ENCODE assay signal across 16 cellular contexts in the genomic region with DNA sequence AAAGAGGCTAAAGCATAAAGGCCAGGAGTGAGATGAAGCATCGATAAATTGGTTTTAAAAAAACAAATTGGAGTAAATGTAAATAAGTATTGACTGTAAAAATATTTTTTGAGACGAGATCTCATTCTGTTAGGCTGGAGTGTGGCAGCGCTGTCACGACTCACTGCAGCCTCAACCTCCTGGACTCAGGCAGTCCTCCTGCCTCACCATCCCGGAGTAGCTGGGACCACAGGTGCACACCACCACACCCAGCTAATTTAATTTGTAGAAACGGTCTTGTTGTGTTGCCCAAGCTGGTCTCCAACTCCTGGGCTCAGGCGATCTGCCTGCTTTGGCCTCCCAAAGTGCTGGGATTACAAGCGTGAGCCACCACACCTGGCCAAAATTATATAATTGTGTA. TPM values are rescaled to one million over a fixed set of nuclear protein-coding genes. Genes with fewer than 3 reads are reported as not detected.
DNase-seq lines count a peak whose midpoint lies in the region; ATAC-seq, FAIRE-seq and TF ChIP-seq lines count a peak whose summit lies in the region.
"Had no signal": no experiment of that assay in that cellular context is flagged by ENCODE, and none has a peak within 500 bp of the region (broad histone marks: within the 10 kb centered on the region; RNA-seq: fewer than 3 reads in every experiment).

No MANE protein-coding gene starts in this region.

- no peak for ATAC-seq in activated T-cell treated with anti-CD3 and anti-CD28 coated beads, Interleukin-2, amount 50 U/mL, for 4 hours
- ATAC-seq in GM12878 (no peak), gastrocnemius medialis (no peak), HG03175 (IDR thresholded peaks at IDR 0.05; ENCODE audit: unreplicated experiment) (no peak), GM21381 (IDR thresholded peaks at IDR 0.05; ENCODE audit: unreplicated experiment) (no peak)

- TF ChIP-seq EP300 in Ishikawa (IDR thresholded peaks at IDR 0.05; ENCODE audit: borderline replicate concordance): no peak; the same call in 1 of the 2 replicates
- no peak for TF ChIP-seq EP300 in GM12878 (IDR thresholded peaks at IDR 0.05; ENCODE audit: borderline replicate concordance in 1 of 2, control insufficient read depth in 1 of 2, low read depth in 2 of 2, low read length in 2 of 2)

- no TSS peak for BruUV-seq in GM12878 (replicated peaks; lab: Mats Ljungman, UMichigan)

- H3K4me2 ChIP-seq in GM12878 (ENCODE audit: control insufficient read depth, insufficient read depth): no peak overlapping the region

- peaks cover 4% of the 10 kb centered on the region; the same call in 1 of the 2 replicates for H3K4me1 ChIP-seq in GM12878 (ENCODE audit: control insufficient read depth, insufficient read depth, low read length)
- peaks cover 36 to 38% of the 10 kb centered on the region in 2 donors for H3K4me1 ChIP-seq in gastrocnemius medialis

- peaks cover 0 to 6% of the 10 kb centered on the region in 2 experiments; a peak in 2 of 4 replicates for H3K36me3 ChIP-seq in GM12878 (ENCODE audit: control insufficient read depth in 2 of 2, insufficient read depth in 2 of 2, low read length in 1 of 2)
- peaks cover 0 to 14% of the 10 kb centered on the region in 2 donors for H3K36me3 ChIP-seq in gastrocnemius medialis

- H3K27ac ChIP-seq in GM12878 (ENCODE audit: control insufficient read depth, insufficient read depth) (no peak overlapping the region), gastrocnemius medialis (peak overlapping the region; percentile 0 to 58 (median 34))
- H3K27ac ChIP-seq: parathyroid adenoma had no signal

- in situ Hi-C loops in GM12878 (cut with MboI): no loop called here
- in situ Hi-C loops in gastrocnemius medialis (cut with MboI; ENCODE audit: low sequenced_read_pairs in 4 of 4): loop anchor here in 2 of 4 donors (25.0 kb wide), 2 partner anchors 320 to 1005 kb away; partner anchors contain the start of gene HOXA11 (in 2 of the 2)

- TF ChIP-seq POLR2A in GM12878 (IDR thresholded peaks at IDR 0.05; ENCODE audit: low read depth, low read length) (no peak; the same call in 1 of the 2 replicates), gastrocnemius medialis (IDR thresholded peaks at IDR 0.05) (no peak)

- H3K27me3 ChIP-seq in GM12878 (replicated peaks in 1 of 2; ENCODE audit: control insufficient read depth in 2 of 2, insufficient read depth in 2 of 2, low read length in 1 of 2): no peaks in the 10 kb centered on the region
- H3K27me3 ChIP-seq in gastrocnemius medialis: no peaks in the 10 kb centered on the region
- H3K27me3 ChIP-seq: tibial nerve had no signal

- no peak for FAIRE-seq in GM12878 (lab: Jason Lieb, UNC)

- no peak overlapping the region for H2AFZ ChIP-seq in GM12878 (ENCODE audit: control insufficient read depth, low read depth, low read length)
- H2AFZ ChIP-seq: parathyroid adenoma had no signal

- peaks cover 79% of the 10 kb centered on the region for H3K4me1 Mint-ChIP-seq in activated T-cell treated with anti-CD3 and anti-CD28 coated beads, Interleukin-2, amount 50 U/mL, for 24 hours (ENCODE audit: low read depth)
- peaks cover 52% of the 10 kb centered on the region for H3K4me1 Mint-ChIP-seq in activated T-cell treated with anti-CD3 and anti-CD28 coated beads, Interleukin-2, amount 50 U/mL, for 4 hours (ENCODE audit: low read depth)

- intact Hi-C loops in GM12878 (cut with micrococcal nuclease; ENCODE audit: unreplicated experiment) (no loop called here), gastrocnemius medialis (cut with DNase I; ENCODE audit: low total_unique reads) (no loop called here)

- 66% methylated on average over 8 of the region's 8 CpGs for WGBS in GM12878 (ENCODE audit: insufficient coverage, insufficient replicate concordance, low lambda C conversion rate, missing lambda C conversion rate)

- no peaks in the 10 kb centered on the region for H3K9me3 Mint-ChIP-seq in activated T-cell treated with anti-CD3 and anti-CD28 coated beads, Interleukin-2, amount 50 U/mL, for 24 hours
- no peaks in the 10 kb centered on the region for H3K9me3 Mint-ChIP-seq in activated T-cell treated with anti-CD3 and anti-CD28 coated beads, Interleukin-2, amount 50 U/mL, for 4 hours
- H3K9me3 Mint-ChIP-seq: activated T-helper 1 cell treated with anti-CD3 and anti-CD28 coated beads, Interleukin-12 subunit alpha, Interleukin-12 subunit beta, Interleukin-2, Interleukin-4 antibody, amounts not matched to agents 30 ng/mL and 10 ng/mL and 1 ng/mL, durations not matched to agents 14 hours and 24 hours and 36 hours had no signal

- H3K36me3 Mint-ChIP-seq in activated T-cell treated with anti-CD3 and anti-CD28 coated beads, Interleukin-2, amount 50 U/mL, for 24 hours (ENCODE audit: low read depth): peaks cover 93% of the 10 kb centered on the region
- H3K36me3 Mint-ChIP-seq in activated T-cell treated with anti-CD3 and anti-CD28 coated beads, Interleukin-2, amount 50 U/mL, for 4 hours (ENCODE audit: insufficient read depth): peaks cover 36% of the 10 kb centered on the region

- TF ChIP-seq RAD21 in Ishikawa (IDR thresholded peaks at IDR 0.05; ENCODE audit: low read depth): no peak
- TF ChIP-seq RAD21 in GM12878 (IDR thresholded peaks at IDR 0.05; ENCODE audit: insufficient read depth, low read depth, low read length): no peak

- H4K20me1 ChIP-seq in GM12878 (ENCODE audit: control insufficient read depth, insufficient read depth): no peaks in the 10 kb centered on the region

- H3K79me2 ChIP-seq in GM12878 (ENCODE audit: control insufficient read depth, insufficient read depth, low read length): no peaks in the 10 kb centered on the region
- H3K79me2 ChIP-seq: parathyroid adenoma had no signal

- POLR2A ChIA-PET in GM12878 (lab: Charles Lee): interaction anchor here (1.0 to 4.7 kb wide), 4 partner anchors 9 to 16 kb away, joined by 3 to 25 read pairs (median 13); no protein-coding TSS in a partner anchor

- H3K9me3 ChIP-seq in GM12878 (replicated peaks; ENCODE audit: control insufficient read depth, insufficient read depth, low read length): no peaks in the 10 kb centered on the region
- no peaks in the 10 kb centered on the region for H3K9me3 ChIP-seq in gastrocnemius medialis
- H3K9me3 ChIP-seq: tibial nerve had no signal

- TF ChIP-seq CTCF in GM12878 (IDR thresholded peaks at IDR 0.05 in 2 of 3, conservative IDR thresholded peaks at IDR 0.05 in 1 of 3; ENCODE audit: control insufficient read depth in 2 of 3, extremely low read depth in 1 of 3, insufficient read depth in 1 of 3, low read depth in 3 of 3, low read length in 3 of 3) (no peak), gastrocnemius medialis (IDR thresholded peaks at IDR 0.05 in 4 of 5, conservative IDR thresholded peaks at IDR 0.05 in 1 of 5) (no peak)

- peak overlapping the region; percentile 90 for H3K27ac Mint-ChIP-seq in activated T-cell treated with anti-CD3 and anti-CD28 coated beads, Interleukin-2, amount 50 U/mL, for 24 hours

- CTCF ChIA-PET in GM12878 (lab: Yijun Ruan, JAX): interaction anchor here (0.8 to 5.7 kb wide), 4 partner anchors 9 to 91 kb away, joined by 3 to 25 read pairs (median 4); partner anchors contain the start of gene NFE2L3

- no peak overlapping the region for H3K4me3 Mint-ChIP-seq in activated T-cell treated with anti-CD3 and anti-CD28 coated beads, Interleukin-2, amount 50 U/mL, for 24 hours
- no peak overlapping the region for H3K4me3 Mint-ChIP-seq in activated T-cell treated with anti-CD3 and anti-CD28 coated beads, Interleukin-2, amount 50 U/mL, for 4 hours
- H3K4me3 Mint-ChIP-seq: activated T-helper 1 cell treated with anti-CD3 and anti-CD28 coated beads, Interleukin-12 subunit alpha, Interleukin-12 subunit beta, Interleukin-2, Interleukin-4 antibody, amounts not matched to agents 30 ng/mL and 10 ng/mL and 1 ng/mL, durations not matched to agents 14 hours and 24 hours and 36 hours had no signal

- H3K27me3 Mint-ChIP-seq in activated T-cell treated with anti-CD3 and anti-CD28 coated beads, Interleukin-2, amount 50 U/mL, for 24 hours: no peaks in the 10 kb centered on the region
- H3K27me3 Mint-ChIP-seq in activated T-cell treated with anti-CD3 and anti-CD28 coated beads, Interleukin-2, amount 50 U/mL, for 4 hours (ENCODE audit: low read depth): no peaks in the 10 kb centered on the region

- SMC1A ChIA-PET in GM12878 (lab: Charles Lee; ENCODE audit: uncharacterized antibody, unreplicated experiment): interaction anchor here (0.8 to 3.3 kb wide), 7 partner anchors 9 to 95 kb away, joined by 3 to 17 read pairs (median 4); no protein-coding TSS in a partner anchor

- H3K4me3 ChIP-seq in GM12878 (no peak overlapping the region), gastrocnemius medialis (no peak overlapping the region)
- H3K4me3 ChIP-seq: tibial nerve had no signal

- RAD21 ChIA-PET in GM12878 (lab: Charles Lee; ENCODE audit: unreplicated experiment): interaction anchor here (0.7 to 1.3 kb wide), 2 partner anchors 10 to 16 kb away, joined by 3 to 6 read pairs; no protein-coding TSS in a partner anchor

- no peak for DNase-seq in activated T-cell treated with anti-CD3 and anti-CD28 coated beads, Interleukin-2, amount 50 U/mL, for 24 hours
- DNase-seq in activated T-cell treated with anti-CD3 and anti-CD28 coated beads, Interleukin-2, amount 50 U/mL, for 4 hours: no peak
- DNase-seq in GM12878 (ENCODE audit: low read depth, low spot score): no peak
- no peak for DNase-seq in gastrocnemius medialis
- no peak for DNase-seq in NCI-H2029 treated with DMSO at 0.1 percent for 48 hours (lab: John Stamatoyannopoulos, UW)
- DNase-seq: activated CD4-positive, CD25-positive, alpha-beta regulatory T cell treated with anti-CD3 and anti-CD28 coated beads, Interleukin-2, amount 50 U/mL, for 72 hours; effector CD8-positive, alpha-beta T cell; foreskin fibroblast; NCI-H226; stimulated activated CD4-positive, alpha-beta T cell treated with anti-CD3 and anti-CD28 coated beads, Interleukin-15, amount 100 ng/mL, for 24 hours had no signal

- no peak overlapping the region for H3K9ac ChIP-seq in GM12878 (ENCODE audit: control insufficient read depth, insufficient read depth, low read length)
- H3K9ac ChIP-seq: parathyroid adenoma had no signal

RNA-seq across cellular contexts. Expression of gene HNRNPA2B1, which starts 17.8 kb away (rescaled TPM):
- total RNA-seq in activated T-cell treated with anti-CD3 and anti-CD28 coated beads, Interleukin-2, amount 50 U/mL, for 4 hours: 100 to 1,000 TPM; 912 to 975 (median 924) TPM
- total RNA-seq in GM12878 (2013; cell fraction: nucleolus; rRNA removed): 404 and 419 TPM in 2 replicates
- 295 and 319 TPM in 2 replicates for total RNA-seq in GM12878 (2014; rRNA removed)
- total RNA-seq in GM12878 (2014; rRNA removed; fragmentation: Illumina TruSeq; extraction: Trizol): 603 and 632 TPM in 2 replicates
- total RNA-seq in GM12878 (2021): 699 and 740 TPM in 2 replicates
- 532 TPM for polyA plus RNA-seq in GM12878 (2011; ENCODE audit: low read depth)
- polyA plus RNA-seq in GM12878 (2011; rRNA removed): 721 and 1,149 TPM in 2 replicates
- 265 and 307 TPM in 2 replicates for polyA plus RNA-seq in GM12878 (2011; cell fraction: cytosol; rRNA removed)
- polyA plus RNA-seq in GM12878 (2011; cell fraction: nucleus; rRNA removed): 577 and 864 TPM in 2 replicates
- polyA plus RNA-seq in GM12878 (2012): 686 TPM in 2 replicates
- 1,357 and 1,719 TPM in 2 replicates for polyA plus RNA-seq in GM12878 (2014; fragmentation: Illumina TruSeq; extraction: Trizol)
- 1,000 to 10,000 TPM in 1 of 2 experiments, 100 to 1,000 TPM in 1; 726 to 1,124 TPM for polyA plus RNA-seq in GM12878 (2014; fragmentation: Nextera tagmentation; extraction: Ambion mirVana)
- polyA plus RNA-seq in GM12878 (2014; rRNA removed): 1,063 and 1,240 TPM in 2 replicates
- 1,000 to 10,000 TPM; 1,359 to 1,396 TPM for polyA plus RNA-seq in GM12878 (2016; fragmentation: Nextera tagmentation; extraction: Ambion mirVana)
- polyA minus RNA-seq in GM12878 (2011; rRNA and poly(A)+ RNA removed): 198 and 212 TPM in 2 replicates
- polyA minus RNA-seq in GM12878 (2011; cell fraction: cytosol; rRNA and poly(A)+ RNA removed): 167 and 191 TPM in 2 replicates
- 133 and 235 TPM in 2 replicates for polyA minus RNA-seq in GM12878 (2011; cell fraction: nucleus; rRNA and poly(A)+ RNA removed)
- 100 to 1,000 TPM; 155 to 242 (median 166) TPM for total RNA-seq in gastrocnemius medialis

RNA-seq across cellular contexts. Expression of gene CBX3, which starts 18.8 kb away (rescaled TPM):
- 100 to 1,000 TPM; 246 to 278 (median 267) TPM for total RNA-seq in activated T-cell treated with anti-CD3 and anti-CD28 coated beads, Interleukin-2, amount 50 U/mL, for 4 hours
- total RNA-seq in GM12878 (2013; cell fraction: nucleolus; rRNA removed): 188 TPM in 2 replicates
- total RNA-seq in GM12878 (2014; rRNA removed) (153 and 181 TPM in 2 replicates), GM12878 (2014; rRNA removed; fragmentation: Illumina TruSeq; extraction: Trizol) (303 and 305 TPM in 2 replicates), GM12878 (2021) (194 and 201 TPM in 2 replicates), gastrocnemius medialis (10 to 100 TPM; 42.0 to 60.1 (median 48.8) TPM)
- 71.4 TPM for polyA plus RNA-seq in GM12878 (2011; ENCODE audit: low read depth)
- polyA plus RNA-seq in GM12878 (2011; rRNA removed) (238 and 407 TPM in 2 replicates), GM12878 (2014; fragmentation: Illumina TruSeq; extraction: Trizol) (307 and 369 TPM in 2 replicates), GM12878 (2014; fragmentation: Nextera tagmentation; extraction: Ambion mirVana) (100 to 1,000 TPM; 205 to 247 TPM), GM12878 (2014; rRNA removed) (191 and 239 TPM in 2 replicates), GM12878 (2016; fragmentation: Nextera tagmentation; extraction: Ambion mirVana) (100 to 1,000 TPM; 205 to 212 TPM)
- polyA plus RNA-seq in GM12878 (2011; cell fraction: cytosol; rRNA removed): 70.7 and 72.5 TPM in 2 replicates
- polyA plus RNA-seq in GM12878 (2011; cell fraction: nucleus; rRNA removed): 112 and 122 TPM in 2 replicates
- polyA plus RNA-seq in GM12878 (2012): 150 and 167 TPM in 2 replicates
- polyA minus RNA-seq in GM12878 (2011; rRNA and poly(A)+ RNA removed): 44.8 and 66.0 TPM in 2 replicates
- 27.1 and 39.7 TPM in 2 replicates for polyA minus RNA-seq in GM12878 (2011; cell fraction: cytosol; rRNA and poly(A)+ RNA removed)
- polyA minus RNA-seq in GM12878 (2011; cell fraction: nucleus; rRNA and poly(A)+ RNA removed): 83.8 and 123 TPM in 2 replicates

RNA-seq across cellular contexts. Expression of gene NFE2L3, which starts 30.7 kb away (rescaled TPM):
- total RNA-seq in activated T-cell treated with anti-CD3 and anti-CD28 coated beads, Interleukin-2, amount 50 U/mL, for 4 hours: 10 to 100 TPM; 34.1 to 53.7 (median 46.5) TPM
- 31.0 and 35.3 TPM in 2 replicates for total RNA-seq in GM12878 (2013; cell fraction: nucleolus; rRNA removed)
- total RNA-seq in GM12878 (2014; rRNA removed): 17.2 and 17.4 TPM in 2 replicates
- 21.0 and 21.2 TPM in 2 replicates for total RNA-seq in GM12878 (2014; rRNA removed; fragmentation: Illumina TruSeq; extraction: Trizol)
- total RNA-seq in GM12878 (2021): 14.5 and 15.7 TPM in 2 replicates
- polyA plus RNA-seq in GM12878 (2011; ENCODE audit: low read depth): 4.8 TPM
- 34.9 and 45.3 TPM in 2 replicates for polyA plus RNA-seq in GM12878 (2011; rRNA removed)
- 11.7 and 17.7 TPM in 2 replicates for polyA plus RNA-seq in GM12878 (2011; cell fraction: cytosol; rRNA removed)
- polyA plus RNA-seq in GM12878 (2011; cell fraction: nucleus; rRNA removed): 14.0 and 14.4 TPM in 2 replicates
- 6.8 and 11.8 TPM in 2 replicates for polyA plus RNA-seq in GM12878 (2012)
- polyA plus RNA-seq in GM12878 (2014; fragmentation: Illumina TruSeq; extraction: Trizol): 21.6 and 24.9 TPM in 2 replicates
- 1 to 10 TPM; 4.9 to 8.9 TPM for polyA plus RNA-seq in GM12878 (2014; fragmentation: Nextera tagmentation; extraction: Ambion mirVana)
- polyA plus RNA-seq in GM12878 (2014; rRNA removed): 10.2 and 11.5 TPM in 2 replicates
- polyA plus RNA-seq in GM12878 (2016; fragmentation: Nextera tagmentation; extraction: Ambion mirVana): 1 to 10 TPM; 4.4 to 6.8 TPM
- 20.6 and 35.0 TPM in 2 replicates for polyA minus RNA-seq in GM12878 (2011; rRNA and poly(A)+ RNA removed)
- polyA minus RNA-seq in GM12878 (2011; cell fraction: cytosol; rRNA and poly(A)+ RNA removed): 11.5 and 11.9 TPM in 2 replicates
- 11.0 and 12.6 TPM in 2 replicates for polyA minus RNA-seq in GM12878 (2011; cell fraction: nucleus; rRNA and poly(A)+ RNA removed)
- 1 to 10 TPM; 1.1 to 6.2 (median 1.7) TPM for total RNA-seq in gastrocnemius medialis
